Comparison of ENCODE assay signal across 11 cellular contexts in genomic region chr12:50033317-50033679, GRCh38. TPM values are rescaled to one million over a fixed set of nuclear protein-coding genes. Genes with fewer than 3 reads are reported as not detected.
DNase-seq lines count a peak whose midpoint lies in the region; ATAC-seq and TF ChIP-seq lines count a peak whose summit lies in the region.
"Had no signal": no experiment of that assay in that cellular context is flagged by ENCODE, and none has a peak within 500 bp of the region (broad histone marks: within the 10 kb centered on the region; RNA-seq: fewer than 3 reads in every experiment).

No MANE protein-coding gene starts in this region.

- H3K36me3 ChIP-seq in mucosa of stomach (ENCODE audit: control insufficient read depth, insufficient read depth, low read length) = no peaks in the 10 kb centered on the region
- no peaks in the 10 kb centered on the region for H3K36me3 ChIP-seq in Karpas-422 (ENCODE audit: insufficient read depth, low read length)
- H3K36me3 ChIP-seq: uterus had no signal

- TF ChIP-seq CTCF in dorsolateral prefrontal cortex (IDR thresholded peaks at IDR 0.05 in 54 of 56, conservative IDR thresholded peaks at IDR 0.05 in 2 of 56; ENCODE audit: low read depth in 1 of 56, partially characterized antibody in 56 of 56) (no peak), omental fat pad (IDR thresholded peaks at IDR 0.05) (no peak)

- peak; percentile 29 for ATAC-seq in stimulated activated naive CD8-positive, alpha-beta T cell treated with anti-CD3 and anti-CD28 coated beads, Interleukin-15, Interleukin-2, amounts not matched to agents 100 U/mL and 50 U/mL, for 24 hours
- no peak for ATAC-seq in stimulated activated naive CD8-positive, alpha-beta T cell treated with anti-CD3 and anti-CD28 coated beads, Interleukin-15, amount 100 ng/mL, for 72 hours
- ATAC-seq in omental fat pad (ENCODE audit: low FRiP score) (no peak), GM18498 (IDR thresholded peaks at IDR 0.05; ENCODE audit: unreplicated experiment) (no peak)

- H3K27ac Mint-ChIP-seq in stimulated activated naive CD8-positive, alpha-beta T cell treated with anti-CD3 and anti-CD28 coated beads, Interleukin-15, amount 100 ng/mL, for 72 hours = no peak overlapping the region

- H3K27me3 Mint-ChIP-seq in stimulated activated naive CD8-positive, alpha-beta T cell treated with anti-CD3 and anti-CD28 coated beads, Interleukin-15, amount 100 ng/mL, for 72 hours = peaks cover 52% of the 10 kb centered on the region

- H3K4me3 Mint-ChIP-seq in stimulated activated naive CD8-positive, alpha-beta T cell treated with anti-CD3 and anti-CD28 coated beads, Interleukin-15, amount 100 ng/mL, for 72 hours = peak overlapping the region in 1 of 2 donors; percentile 61

- H3K9me3 Mint-ChIP-seq in stimulated activated naive CD8-positive, alpha-beta T cell treated with anti-CD3 and anti-CD28 coated beads, Interleukin-15, amount 100 ng/mL, for 72 hours = no peaks in the 10 kb centered on the region

- no peak overlapping the region for H2AFZ ChIP-seq in Karpas-422 (ENCODE audit: low read length)

- H3K27ac ChIP-seq in dorsolateral prefrontal cortex (peak overlapping the region in 6 of 59 donors; percentile 6 to 53 (median 27)), Karpas-422 (ENCODE audit: low read length) (no peak overlapping the region)
- H3K27ac ChIP-seq: uterus had no signal

- peak overlapping the region; percentile 43 for H3K9ac ChIP-seq in mucosa of stomach (ENCODE audit: low read length)
- no peak overlapping the region for H3K9ac ChIP-seq in Karpas-422 (ENCODE audit: low read length)

- peaks cover 6% of the 10 kb centered on the region for H3K4me1 ChIP-seq in mucosa of stomach (ENCODE audit: control insufficient read depth, insufficient read depth, low read length)
- H3K4me1 ChIP-seq in Karpas-422 (ENCODE audit: low read length) = no peaks in the 10 kb centered on the region

- peaks cover 6% of the 10 kb centered on the region for H3K4me1 Mint-ChIP-seq in stimulated activated naive CD8-positive, alpha-beta T cell treated with anti-CD3 and anti-CD28 coated beads, Interleukin-15, amount 100 ng/mL, for 72 hours

- intact Hi-C loops in dorsolateral prefrontal cortex (cut with DNase I) = no loop called here

- H3K27me3 ChIP-seq in dorsolateral prefrontal cortex (peaks cover 0 to 17% (median 5%) of the 10 kb centered on the region in 45 donors), mucosa of stomach (ENCODE audit: control insufficient read depth, insufficient read depth, low read length) (peaks cover 4% of the 10 kb centered on the region), Karpas-422 (ENCODE audit: low read length) (no peaks in the 10 kb centered on the region)

- H3K4me3 ChIP-seq in dorsolateral prefrontal cortex (peak overlapping the region in 36 of 59 donors; percentile 0 to 59 (median 47)), mucosa of stomach (ENCODE audit: low read length) (no peak overlapping the region), Karpas-422 (ENCODE audit: low read length) (no peak overlapping the region)
- H3K4me3 ChIP-seq: uterus had no signal

- H3K9me3 ChIP-seq in mucosa of stomach (ENCODE audit: control insufficient read depth, low read length) = no peaks in the 10 kb centered on the region
- no peaks in the 10 kb centered on the region for H3K9me3 ChIP-seq in Karpas-422 (ENCODE audit: low read length)
- H3K9me3 ChIP-seq: uterus had no signal

- DNase-seq in stimulated activated naive CD8-positive, alpha-beta T cell treated with anti-CD3 and anti-CD28 coated beads, Interleukin-15, Interleukin-2, amounts not matched to agents 100 U/mL and 50 U/mL, for 24 hours = no peak
- no peak for DNase-seq in stimulated activated naive CD8-positive, alpha-beta T cell treated with anti-CD3 and anti-CD28 coated beads, Interleukin-15, amount 100 ng/mL, for 72 hours
- DNase-seq in dorsolateral prefrontal cortex (no peak), omental fat pad (ENCODE audit: low spot score) (no peak), Karpas-422 (no peak), A172 (ENCODE audit: low spot score) (no peak)
- DNase-seq: activated CD4-positive, alpha-beta T cell treated with anti-CD3 and anti-CD28 coated beads, Interleukin-2, amount 50 U/mL, for 1 hour; NCI-H1694 treated with DMSO at 0.1 percent for 48 hours; uterus had no signal

- no peaks in the 10 kb centered on the region for H4K20me1 ChIP-seq in Karpas-422 (ENCODE audit: insufficient read depth, low read depth, low read length)

- no peaks in the 10 kb centered on the region for H3K9me2 ChIP-seq in Karpas-422 (replicated peaks; ENCODE audit: insufficient read depth, low read length)

- H3K79me2 ChIP-seq in Karpas-422 (ENCODE audit: low read length) = no peaks in the 10 kb centered on the region

- no peak overlapping the region for H3K4me2 ChIP-seq in Karpas-422 (ENCODE audit: low read depth, low read length, poor library complexity, severe bottlenecking)

RNA-seq across cellular contexts. Expression of gene RACGAP1, which starts 8.0 kb away (rescaled TPM):
- total RNA-seq in dorsolateral prefrontal cortex (10 to 100 TPM in 117 of 120 experiments, 1 to 10 TPM in 3; 9.2 to 27.7 (median 16.1) TPM), omental fat pad (10 to 100 TPM in 2 of 4 donors, 1 to 10 TPM in 2; 5.2 to 15.3 (median 8.5) TPM)
- total RNA-seq in Karpas-422 (2014; rRNA removed; shearing (Covaris generic); ENCODE audit: low replicate concordance) = 44.0 and 78.6 TPM in 2 replicates
- total RNA-seq in A172 (2014; rRNA removed; shearing (Covaris generic)) = 143 and 147 TPM in 2 replicates

RNA-seq across cellular contexts. Expression of gene ASIC1, which starts 24.1 kb away (rescaled TPM):
- total RNA-seq in dorsolateral prefrontal cortex = 10 to 100 TPM; 24.4 to 56.2 (median 38.4) TPM
- total RNA-seq in omental fat pad = 1 to 10 TPM in 3 of 4 donors, under 1 TPM in 1; 0.69 to 3.8 (median 1.4) TPM
- 17.9 and 26.7 TPM in 2 replicates for total RNA-seq in Karpas-422 (2014; rRNA removed; shearing (Covaris generic); ENCODE audit: low replicate concordance)
- 1.6 and 3.3 TPM in 2 replicates for total RNA-seq in A172 (2014; rRNA removed; shearing (Covaris generic))

RNA-seq across cellular contexts. Expression of gene SMARCD1, which starts 51.8 kb away (rescaled TPM):
- total RNA-seq in dorsolateral prefrontal cortex = 10 to 100 TPM; 30.8 to 66.7 (median 44.2) TPM
- total RNA-seq in omental fat pad = 10 to 100 TPM; 47.7 to 80.8 (median 57.3) TPM
- total RNA-seq in Karpas-422 (2014; rRNA removed; shearing (Covaris generic); ENCODE audit: low replicate concordance) = 124 and 168 TPM in 2 replicates
- 57.4 and 93.9 TPM in 2 replicates for total RNA-seq in A172 (2014; rRNA removed; shearing (Covaris generic))

Comparison
In these comparisons a context has a peak if more than half of its experiments do, and no peak if none do; other contexts are left out.
1. H3K4me3 ChIP-seq: peak in dorsolateral prefrontal cortex (36 of 59); none in mucosa of stomach (single experiment) and Karpas-422 (single experiment).